In the genomic region with DNA sequence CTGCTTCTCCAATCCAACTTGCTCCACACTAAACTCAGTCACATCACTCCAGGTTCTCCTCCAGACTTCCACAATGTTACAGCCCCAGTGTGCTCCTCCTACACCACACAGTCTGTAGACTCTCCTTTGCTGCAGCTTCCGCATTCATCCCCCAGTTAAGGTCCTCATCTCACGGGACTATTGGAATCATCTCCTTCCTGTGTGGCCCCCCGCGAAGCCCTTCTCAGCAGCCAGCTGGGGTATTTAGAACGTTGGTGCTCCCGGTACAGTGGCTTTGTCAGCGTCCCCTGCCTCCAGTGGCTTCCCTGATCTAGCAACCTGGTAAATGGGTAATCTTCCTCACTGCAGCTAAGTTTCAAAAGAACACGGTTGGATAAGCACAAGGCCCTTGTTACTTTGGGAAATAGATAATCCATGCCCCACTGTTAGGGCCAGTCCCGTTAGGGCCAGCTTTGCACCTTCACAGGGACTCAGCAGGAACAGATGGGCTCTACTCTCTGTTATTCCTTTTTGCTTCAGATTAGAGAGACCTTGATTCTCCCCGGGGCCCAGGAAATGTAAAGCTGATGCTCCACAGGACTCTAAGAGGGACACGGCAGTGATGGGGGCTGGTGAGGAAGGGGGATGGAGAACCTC, we compare ENCODE assay signal across 12 cellular contexts. TPM values are rescaled to one million over a fixed set of nuclear protein-coding genes. Genes with fewer than 3 reads are reported as not detected.
DNase-seq lines count a peak whose midpoint lies in the region; ATAC-seq and TF ChIP-seq lines count a peak whose summit lies in the region.
"Had no signal": no experiment of that assay in that cellular context is flagged by ENCODE, and none has a peak within 500 bp of the region (broad histone marks: within the 10 kb centered on the region; RNA-seq: fewer than 3 reads in every experiment).

No MANE protein-coding gene starts in this region.

- 75 to 81% methylated on average over 6 to 9 of the region's 11 CpGs for WGBS in esophagus squamous epithelium, 2 donors
- 64 to 66% (median 65%) methylated on average over 11 of the region's 11 CpGs for WGBS in ovary, 3 donors

- DNase-seq in A673 (ENCODE audit: low spot score) (no peak), NCI-H524 treated with DMSO at 0.1 percent for 48 hours (lab: John Stamatoyannopoulos, UW) (peak; percentile 26), esophagus squamous epithelium (lab: John Stamatoyannopoulos, UW) (no peak), neural crest cell (ENCODE audit: low read depth, low spot score) (no peak), ovary (no peak)
- DNase-seq: NCI-H226 had no signal

- H3K27ac ChIP-seq in A673 (ENCODE audit: low read depth, low read length, poor library complexity, severe bottlenecking) = peak overlapping the region; percentile 79
- peak overlapping the region in 3 of 4 donors; percentile 25 to 68 (median 52) for H3K27ac ChIP-seq in esophagus squamous epithelium
- no peak overlapping the region for H3K27ac ChIP-seq in ovary

- no peaks in the 10 kb centered on the region for H3K36me3 Mint-ChIP-seq in neural crest cell (ENCODE audit: low read depth)

- no peak for TF ChIP-seq EP300 in ovary (IDR thresholded peaks at IDR 0.05)

- H3K36me3 ChIP-seq in A673 (ENCODE audit: insufficient read depth, low read length, poor library complexity, severe bottlenecking) (no peaks in the 10 kb centered on the region), esophagus squamous epithelium (no peaks in the 10 kb centered on the region), ovary (no peaks in the 10 kb centered on the region)

- H3K9me3 ChIP-seq in A673 (ENCODE audit: low read depth, low read length, poor library complexity, severe bottlenecking) = no peaks in the 10 kb centered on the region
- no peaks in the 10 kb centered on the region for H3K9me3 ChIP-seq in esophagus squamous epithelium
- H3K9me3 ChIP-seq in ovary = no peaks in the 10 kb centered on the region

- H3K9me3 Mint-ChIP-seq in neural crest cell = no peaks in the 10 kb centered on the region
- H3K9me3 Mint-ChIP-seq: activated T-helper 17 cell treated with anti-CD3 and anti-CD28 coated beads, Interleukin-2, amount 50 U/mL, for 72 hours had no signal

- H3K4me3 ChIP-seq in A673 (ENCODE audit: low read depth, low read length, poor library complexity, severe bottlenecking) (peak overlapping the region; percentile 61), esophagus squamous epithelium (peak overlapping the region; percentile 22 to 67 (median 38)), ovary (no peak overlapping the region)

- H3K27me3 ChIP-seq in A673 (replicated peaks; ENCODE audit: insufficient read depth, low read depth, low read length, poor library complexity) (no peaks in the 10 kb centered on the region), esophagus squamous epithelium (peaks cover 0 to 57% (median 3%) of the 10 kb centered on the region in 4 donors), ovary (no peaks in the 10 kb centered on the region)

- TF ChIP-seq POLR2A in esophagus squamous epithelium (IDR thresholded peaks at IDR 0.05) (no peak), ovary (IDR thresholded peaks at IDR 0.05) (no peak)

- H3K4me1 ChIP-seq in A673 (ENCODE audit: insufficient read depth, low read length, poor library complexity, severe bottlenecking) (peaks cover 23% of the 10 kb centered on the region), esophagus squamous epithelium (peaks cover 5 to 17% (median 5%) of the 10 kb centered on the region in 3 donors), ovary (ENCODE audit: insufficient read depth) (no peaks in the 10 kb centered on the region)

- BruUV-seq in A673 (replicated peaks; lab: Mats Ljungman, UMichigan) = no TSS peak

- CTCF ChIA-PET in A673 (lab: Charles Lee) = no interaction called here

- peaks cover 35% of the 10 kb centered on the region for H3K4me1 Mint-ChIP-seq in neural crest cell
- H3K4me1 Mint-ChIP-seq: activated T-helper 17 cell treated with anti-CD3 and anti-CD28 coated beads, Interleukin-2, amount 50 U/mL, for 72 hours had no signal

- no peaks in the 10 kb centered on the region for H3K27me3 Mint-ChIP-seq in neural crest cell (ENCODE audit: low read depth)

- POLR2A ChIA-PET in A673 (lab: Charles Lee; ENCODE audit: low non-redundant PET) = no interaction called here

- intact Hi-C loops in A673 (cut with micrococcal nuclease; ENCODE audit: unreplicated experiment) = no loop called here
- intact Hi-C loops in esophagus squamous epithelium (cut with DNase I) = no loop called here
- intact Hi-C loops in ovary (cut with DNase I) = no loop called here

- TF ChIP-seq CTCF in A673 (conservative IDR thresholded peaks at IDR 0.05; ENCODE audit: low read depth, low read length) = no peak
- no peak for TF ChIP-seq CTCF in esophagus squamous epithelium (IDR thresholded peaks at IDR 0.05)
- no peak for TF ChIP-seq CTCF in neural crest cell (conservative IDR thresholded peaks at IDR 0.05)
- TF ChIP-seq CTCF in ovary (IDR thresholded peaks at IDR 0.05) = no peak

- ATAC-seq in GM21737 (IDR thresholded peaks at IDR 0.05; ENCODE audit: unreplicated experiment) (no peak), HG03457 (IDR thresholded peaks at IDR 0.05; ENCODE audit: unreplicated experiment) (no peak), HG03097 (IDR thresholded peaks at IDR 0.05; ENCODE audit: low FRiP score, unreplicated experiment) (no peak)
- ATAC-seq: activated T-helper 17 cell treated with anti-CD3 and anti-CD28 coated beads, Interleukin-2, amount 50 U/mL, for 72 hours had no signal

- peak overlapping the region; percentile 75 for H3K4me3 Mint-ChIP-seq in neural crest cell
- H3K4me3 Mint-ChIP-seq: activated T-helper 17 cell treated with anti-CD3 and anti-CD28 coated beads, Interleukin-2, amount 50 U/mL, for 72 hours had no signal

- peak overlapping the region; percentile 79 for H3K27ac Mint-ChIP-seq in neural crest cell (ENCODE audit: unreplicated experiment)
- H3K27ac Mint-ChIP-seq: activated T-helper 17 cell treated with anti-CD3 and anti-CD28 coated beads, Interleukin-2, amount 50 U/mL, for 72 hours had no signal

RNA-seq across cellular contexts. Expression of a gene that starts 0.8 kb away (rescaled TPM):
- total RNA-seq in A673 (2021) (20.9 and 28.0 TPM in 2 replicates), esophagus squamous epithelium (1 to 10 TPM in 2 of 4 donors, under 1 TPM in 2; 0.27 to 3.0 (median 1.2) TPM), neural crest cell (18.3 and 21.4 TPM in 2 replicates), ovary (1 to 10 TPM in 4 of 7 donors, under 1 TPM in 3; 0.33 to 2.8 (median 1.5) TPM)
- polyA plus RNA-seq in ovary = 1 to 10 TPM in 1 of 2 donors, under 1 TPM in 1; 0.84 to 2.2 TPM
- total RNA-seq: HT1080; T-helper 2 cell treated with Interferon-gamma antibody and Interleukin-4, amounts not matched to agents 100 ng/mL and 5 ng/mL, for 36 hours had no signal

Comparison
In these comparisons a context has a peak if more than half of its experiments do, and no peak if none do; other contexts are left out.
1. H3K27ac ChIP-seq: peak in A673 (single experiment) and esophagus squamous epithelium (3 of 4); none in ovary (0 of 2).